Comparison of ENCODE assay signal across 17 cellular contexts in genomic region chr13:48138270-48138669, GRCh38. TPM values are rescaled to one million over a fixed set of nuclear protein-coding genes. Genes with fewer than 3 reads are reported as not detected.
A peak's percentile ranks its signal among the peaks of the same experiment; 100 is the strongest.
DNase-seq lines count a peak whose midpoint lies in the region; ATAC-seq and TF ChIP-seq lines count a peak whose summit lies in the region.
"Had no signal": no experiment of that assay in that cellular context is flagged by ENCODE, and none has a peak within 500 bp of the region (broad histone marks: within the 10 kb centered on the region; RNA-seq: fewer than 3 reads in every experiment).

No MANE protein-coding gene starts in this region.

- no peak overlapping the region for H3K4me3 Mint-ChIP-seq in activated CD8-positive, alpha-beta T cell treated with anti-CD3 and anti-CD28 coated beads for 36 hours
- H3K4me3 Mint-ChIP-seq in activated CD8-positive, alpha-beta T cell treated with anti-CD3 and anti-CD28 coated beads, Interleukin-2, amount 10 ng/mL, durations not matched to agents 7 days and 5 days: no peak overlapping the region

- no peak for TF ChIP-seq CTCF in activated CD8-positive, alpha-beta T cell treated with anti-CD3 and anti-CD28 coated beads for 36 hours (IDR thresholded peaks at IDR 0.05)

- H3K9me3 Mint-ChIP-seq in activated CD8-positive, alpha-beta T cell treated with anti-CD3 and anti-CD28 coated beads for 36 hours: no peaks in the 10 kb centered on the region
- H3K9me3 Mint-ChIP-seq in activated CD8-positive, alpha-beta T cell treated with anti-CD3 and anti-CD28 coated beads, Interleukin-2, amount 10 ng/mL, durations not matched to agents 7 days and 5 days (ENCODE audit: insufficient read depth): no peaks in the 10 kb centered on the region

- H3K36me3 Mint-ChIP-seq in activated CD8-positive, alpha-beta T cell treated with anti-CD3 and anti-CD28 coated beads for 36 hours (ENCODE audit: low read depth): no peaks in the 10 kb centered on the region
- no peaks in the 10 kb centered on the region for H3K36me3 Mint-ChIP-seq in activated CD8-positive, alpha-beta T cell treated with anti-CD3 and anti-CD28 coated beads, Interleukin-2, amount 10 ng/mL, durations not matched to agents 7 days and 5 days (ENCODE audit: low read depth)

- H3K27ac Mint-ChIP-seq in activated CD8-positive, alpha-beta T cell treated with anti-CD3 and anti-CD28 coated beads for 36 hours: no peak overlapping the region
- no peak overlapping the region for H3K27ac Mint-ChIP-seq in activated CD8-positive, alpha-beta T cell treated with anti-CD3 and anti-CD28 coated beads, Interleukin-2, amount 10 ng/mL, durations not matched to agents 7 days and 5 days

- CTCF ChIA-PET in activated CD8-positive, alpha-beta T cell treated with anti-CD3 and anti-CD28 coated beads for 36 hours (lab: Charles Lee): interaction anchor here (1.0 kb wide), 1 partner anchor 10 kb away, joined by 7 read pairs; no protein-coding TSS in a partner anchor
- CTCF ChIA-PET in activated CD8-positive, alpha-beta T cell treated with anti-CD3 and anti-CD28 coated beads, Interleukin-2, amount 10 ng/mL, durations not matched to agents 7 days and 5 days (lab: Charles Lee): no interaction called here

- intact Hi-C loops in activated CD8-positive, alpha-beta T cell treated with anti-CD3 and anti-CD28 coated beads for 36 hours (cut with micrococcal nuclease): no loop called here

- no peaks in the 10 kb centered on the region for H3K27me3 Mint-ChIP-seq in activated CD8-positive, alpha-beta T cell treated with anti-CD3 and anti-CD28 coated beads for 36 hours
- H3K27me3 Mint-ChIP-seq in activated CD8-positive, alpha-beta T cell treated with anti-CD3 and anti-CD28 coated beads, Interleukin-2, amount 10 ng/mL, durations not matched to agents 7 days and 5 days (ENCODE audit: low read depth): no peaks in the 10 kb centered on the region

- peak; percentile 78 for ATAC-seq in activated CD8-positive, alpha-beta T cell treated with anti-CD3 and anti-CD28 coated beads for 36 hours
- no peak for ATAC-seq in activated CD8-positive, alpha-beta T cell treated with anti-CD3 and anti-CD28 coated beads, Interleukin-2, amount 10 ng/mL, durations not matched to agents 7 days and 5 days
- ATAC-seq in HG03025 (IDR thresholded peaks at IDR 0.05; ENCODE audit: low FRiP score, unreplicated experiment) (no peak), HG02571 (IDR thresholded peaks at IDR 0.05; ENCODE audit: unreplicated experiment) (no peak)

- peak; percentile 39 for DNase-seq in activated CD8-positive, alpha-beta T cell treated with anti-CD3 and anti-CD28 coated beads for 36 hours
- no peak for DNase-seq in activated CD8-positive, alpha-beta T cell treated with anti-CD3 and anti-CD28 coated beads, Interleukin-2, amount 10 ng/mL, durations not matched to agents 7 days and 5 days
- DNase-seq in stimulated activated naive CD4-positive, alpha-beta T cell treated with Interleukin-2 at 50 U/mL for 16 hours (lab: John Stamatoyannopoulos, UW): peak; percentile 23
- no peak for DNase-seq in stimulated activated naive CD4-positive, alpha-beta T cell (lab: John Stamatoyannopoulos, UW)
- DNase-seq in stimulated activated CD4-positive, alpha-beta T cell treated with anti-CD3 and anti-CD28 coated beads, Interleukin-2, amount 100 ng/mL, for 48 hours: peak; percentile 15 to 17
- DNase-seq in activated CD8-positive, alpha-beta memory T cell treated with anti-CD3 and anti-CD28 coated beads for 24 hours: no peak
- DNase-seq: DND-41, H7, IMR-90, Karpas-422, NCI-H1105, NCI-H1694 treated with DMSO at 0.1 percent for 48 hours, NCI-H2107, NCI-H2227 treated with DMSO at 0.1 percent for 48 hours, NCI-H524 had no signal

- POLR2A ChIA-PET in activated CD8-positive, alpha-beta T cell treated with anti-CD3 and anti-CD28 coated beads for 36 hours (lab: Charles Lee): no interaction called here
- POLR2A ChIA-PET in activated CD8-positive, alpha-beta T cell treated with anti-CD3 and anti-CD28 coated beads, Interleukin-2, amount 10 ng/mL, durations not matched to agents 7 days and 5 days (lab: Charles Lee): interaction anchor here (0.9 kb wide), 1 partner anchor 83 kb away, joined by 3 read pairs; no protein-coding TSS in a partner anchor

- H3K4me1 Mint-ChIP-seq in activated CD8-positive, alpha-beta T cell treated with anti-CD3 and anti-CD28 coated beads for 36 hours (ENCODE audit: low read depth): peaks cover 12% of the 10 kb centered on the region
- H3K4me1 Mint-ChIP-seq in activated CD8-positive, alpha-beta T cell treated with anti-CD3 and anti-CD28 coated beads, Interleukin-2, amount 10 ng/mL, durations not matched to agents 7 days and 5 days (ENCODE audit: low read depth): peaks cover 4% of the 10 kb centered on the region

RNA-seq across cellular contexts. Expression of gene MED4, which starts 43.4 kb away (rescaled TPM):
- total RNA-seq in activated CD8-positive, alpha-beta T cell treated with anti-CD3 and anti-CD28 coated beads for 36 hours: 10 to 100 TPM; 53.6 to 57.2 TPM
- total RNA-seq in activated CD8-positive, alpha-beta T cell treated with anti-CD3 and anti-CD28 coated beads, Interleukin-2, amount 10 ng/mL, durations not matched to agents 7 days and 5 days: 10 to 100 TPM; 65.3 to 65.5 TPM

Comparison
In these comparisons a context has a peak if more than half of its experiments do, and no peak if none do; other contexts are left out.
1. DNase-seq: peak in activated CD8-positive, alpha-beta T cell treated with anti-CD3 and anti-CD28 coated beads for 36 hours (single experiment), stimulated activated naive CD4-positive, alpha-beta T cell treated with Interleukin-2 at 50 U/mL for 16 hours (single experiment) and stimulated activated CD4-positive, alpha-beta T cell treated with anti-CD3 and anti-CD28 coated beads, Interleukin-2, amount 100 ng/mL, for 48 hours (2 of 2); none in activated CD8-positive, alpha-beta T cell treated with anti-CD3 and anti-CD28 coated beads, Interleukin-2, amount 10 ng/mL, durations not matched to agents 7 days and 5 days (single experiment), stimulated activated naive CD4-positive, alpha-beta T cell (0 of 6) and activated CD8-positive, alpha-beta memory T cell treated with anti-CD3 and anti-CD28 coated beads for 24 hours (single experiment).